In the genomic region with DNA sequence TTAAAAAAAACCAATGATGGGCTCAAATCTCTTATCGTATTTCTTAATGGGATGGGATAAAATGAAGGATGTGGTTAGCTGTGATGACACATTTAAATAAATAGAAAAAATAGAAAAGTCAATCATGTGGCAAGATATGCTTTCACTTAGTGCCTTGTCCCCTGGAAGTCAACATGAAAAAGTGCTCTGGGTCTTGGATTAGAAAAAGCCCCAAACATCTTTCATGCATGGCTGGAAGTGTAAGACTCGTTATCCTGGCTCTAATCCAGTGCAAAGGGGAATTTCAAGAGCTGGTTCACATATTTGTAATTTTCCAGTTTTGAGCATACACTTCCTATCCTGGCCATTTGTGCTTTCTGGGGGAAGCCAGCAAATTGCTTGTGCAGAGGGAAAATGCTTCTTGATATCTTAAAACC, we compare ENCODE assay signal across 10 cellular contexts.
A peak's percentile ranks its signal among the peaks of the same experiment; 100 is the strongest.
DNase-seq lines count a peak whose midpoint lies in the region; ATAC-seq and TF ChIP-seq lines count a peak whose summit lies in the region.
"Had no signal": no experiment of that assay in that cellular context is flagged by ENCODE, and none has a peak within 500 bp of the region (broad histone marks: within the 10 kb centered on the region; RNA-seq: fewer than 3 reads in every experiment).

No MANE protein-coding gene starts in this region.

- H3K4me1 ChIP-seq in neuronal stem cell (ENCODE audit: control insufficient read depth in 2 of 2, insufficient read depth in 1 of 2, low read depth in 1 of 2, low read length in 2 of 2): peaks cover 6 to 16% of the 10 kb centered on the region in 2 donors

- TF ChIP-seq CTCF in choroid plexus epithelial cell (conservative IDR thresholded peaks at IDR 0.05; ENCODE audit: low read depth, low read length): no peak

- H3K4me3 ChIP-seq in choroid plexus epithelial cell (ENCODE audit: low read depth, low read length): no peak overlapping the region
- H3K4me3 ChIP-seq in neuronal stem cell (ENCODE audit: low read length in 2 of 2): peak overlapping the region in 1 of 2 donors; percentile 22

- H3K27ac Mint-ChIP-seq in stimulated activated effector memory CD8-positive, alpha-beta T cell treated with anti-CD3 and anti-CD28 coated beads, Interleukin-12 subunit alpha, Interleukin-12 subunit beta, amount 100 ng/mL, for 72 hours: no peak overlapping the region

- H4K91ac ChIP-seq in neuronal stem cell (ENCODE audit: low read depth, low read length, poor library complexity): no peak overlapping the region

- peaks cover 0 to 2% of the 10 kb centered on the region in 2 donors for H3K9me3 ChIP-seq in neuronal stem cell (replicated peaks in 1 of 2; ENCODE audit: control insufficient read depth in 2 of 2, insufficient read depth in 1 of 2, low read depth in 1 of 2, low read length in 2 of 2)

- no peak overlapping the region for H4K8ac ChIP-seq in neuronal stem cell (ENCODE audit: low read depth, low read length)

- H3K4me3 Mint-ChIP-seq in stimulated activated effector memory CD8-positive, alpha-beta T cell treated with anti-CD3 and anti-CD28 coated beads, Interleukin-12 subunit alpha, Interleukin-12 subunit beta, amount 100 ng/mL, for 72 hours: no peak overlapping the region

- no peaks in the 10 kb centered on the region for H3K36me3 Mint-ChIP-seq in stimulated activated effector memory CD8-positive, alpha-beta T cell treated with anti-CD3 and anti-CD28 coated beads, Interleukin-12 subunit alpha, Interleukin-12 subunit beta, amount 100 ng/mL, for 72 hours

- H3K18ac ChIP-seq in neuronal stem cell (ENCODE audit: low read length): no peak overlapping the region

- H3K4me2 ChIP-seq in neuronal stem cell (ENCODE audit: insufficient read depth, low read length, poor library complexity, severe bottlenecking): no peak overlapping the region

- no peak for ATAC-seq in stimulated activated effector memory CD8-positive, alpha-beta T cell treated with anti-CD3 and anti-CD28 coated beads, Interleukin-12 subunit alpha, Interleukin-12 subunit beta, amount 100 ng/mL, for 72 hours
- no peak for ATAC-seq in GM18505 (IDR thresholded peaks at IDR 0.05; ENCODE audit: unreplicated experiment)

- no peaks in the 10 kb centered on the region for H3K36me3 ChIP-seq in neuronal stem cell (replicated peaks in 1 of 2; ENCODE audit: control insufficient read depth in 2 of 2, insufficient read depth in 2 of 2, low read length in 2 of 2)

- H3K4ac ChIP-seq in neuronal stem cell (ENCODE audit: low read length): no peak overlapping the region

- H3K9me3 Mint-ChIP-seq in stimulated activated effector memory CD8-positive, alpha-beta T cell treated with anti-CD3 and anti-CD28 coated beads, Interleukin-12 subunit alpha, Interleukin-12 subunit beta, amount 100 ng/mL, for 72 hours: no peaks in the 10 kb centered on the region

- H3K27ac ChIP-seq in neuronal stem cell (replicated peaks; ENCODE audit: low read length): peak overlapping the region; percentile 34

- in situ Hi-C loops in Caki2 (cut with HindIII; ENCODE audit: low pct_unique_long_range_greater_than_20kb, low sequenced_read_pairs) (loop anchor here (10.0 kb wide), 1 partner anchor 589 kb away; a partner anchor contains a TSS), KBM-7 (cut with MboI; ENCODE audit: low pct_unique_long_range_greater_than_20kb, low sequenced_read_pairs) (no loop called here)

- H2AK5ac ChIP-seq in neuronal stem cell (ENCODE audit: low read depth, low read length): no peak overlapping the region

- H3K4me1 Mint-ChIP-seq in stimulated activated effector memory CD8-positive, alpha-beta T cell treated with anti-CD3 and anti-CD28 coated beads, Interleukin-12 subunit alpha, Interleukin-12 subunit beta, amount 100 ng/mL, for 72 hours: no peaks in the 10 kb centered on the region

- H3K14ac ChIP-seq in neuronal stem cell (ENCODE audit: low read length): no peak overlapping the region

- peak overlapping the region; percentile 65 for H2AFZ ChIP-seq in neuronal stem cell (ENCODE audit: low read length)

- H2BK5ac ChIP-seq in neuronal stem cell (ENCODE audit: low read length): no peak overlapping the region

- no peak overlapping the region for H3K9ac ChIP-seq in neuronal stem cell (ENCODE audit: low read depth, low read length, poor library complexity)

- H3K23ac ChIP-seq in neuronal stem cell (ENCODE audit: low read depth, low read length, poor library complexity): no peak overlapping the region

- peak; percentile 97 for DNase-seq in Caki2 (ENCODE audit: low read depth)
- DNase-seq in NCI-H1105 treated with DMSO at 0.1 percent for 48 hours (lab: John Stamatoyannopoulos, UW): peak; percentile 41
- DNase-seq in choroid plexus epithelial cell (ENCODE audit: low read depth): peak; percentile 95
- no peak for DNase-seq in neuronal stem cell (ENCODE audit: low spot score)
- DNase-seq in stimulated activated effector memory CD8-positive, alpha-beta T cell treated with anti-CD3 and anti-CD28 coated beads, Interleukin-12 subunit alpha, Interleukin-12 subunit beta, amount 100 ng/mL, for 72 hours (ENCODE audit: low spot score in 2 of 2): no peak
- DNase-seq in KBM-7: no peak
- no peak for DNase-seq in NK-92 (lab: John Stamatoyannopoulos, UW; ENCODE audit: unreplicated experiment)
- DNase-seq: hypothalamus, SHP77 had no signal

- H2BK12ac ChIP-seq in neuronal stem cell (ENCODE audit: low read length): no peak overlapping the region

- H2BK120ac ChIP-seq in neuronal stem cell (ENCODE audit: low read depth, low read length): no peak overlapping the region

- WGBS in neuronal stem cell (ENCODE audit: extremely low coverage in 2 of 2, insufficient read length in 2 of 2, insufficient replicate concordance in 1 of 2), 2 donors: no CpG with 5 or more reads among the region's 2 CpGs

- H2BK15ac ChIP-seq in neuronal stem cell (ENCODE audit: low read length): no peak overlapping the region

- no peaks in the 10 kb centered on the region for H3K27me3 ChIP-seq in neuronal stem cell (ENCODE audit: control insufficient read depth in 3 of 3, insufficient read depth in 3 of 3, low read depth in 1 of 3, low read length in 3 of 3)

- H3K79me1 ChIP-seq in neuronal stem cell (ENCODE audit: low read depth, low read length): no peaks in the 10 kb centered on the region

- TF ChIP-seq POLR2A in GM18505 (IDR thresholded peaks at IDR 0.05; ENCODE audit: borderline replicate concordance, extremely low read depth, insufficient read depth, insufficient read length): no peak

Comparison
In these comparisons a context has a peak if more than half of its experiments do, and no peak if none do; other contexts are left out.
1. DNase-seq: peak in Caki2 (single experiment), NCI-H1105 treated with DMSO at 0.1 percent for 48 hours (single experiment) and choroid plexus epithelial cell (single experiment); none in neuronal stem cell (single experiment), stimulated activated effector memory CD8-positive, alpha-beta T cell treated with anti-CD3 and anti-CD28 coated beads, Interleukin-12 subunit alpha, Interleukin-12 subunit beta, amount 100 ng/mL, for 72 hours (0 of 2), KBM-7 (single experiment) and NK-92 (single experiment).